1 cellular context compared by ENCODE assay signal in the genomic region with DNA sequence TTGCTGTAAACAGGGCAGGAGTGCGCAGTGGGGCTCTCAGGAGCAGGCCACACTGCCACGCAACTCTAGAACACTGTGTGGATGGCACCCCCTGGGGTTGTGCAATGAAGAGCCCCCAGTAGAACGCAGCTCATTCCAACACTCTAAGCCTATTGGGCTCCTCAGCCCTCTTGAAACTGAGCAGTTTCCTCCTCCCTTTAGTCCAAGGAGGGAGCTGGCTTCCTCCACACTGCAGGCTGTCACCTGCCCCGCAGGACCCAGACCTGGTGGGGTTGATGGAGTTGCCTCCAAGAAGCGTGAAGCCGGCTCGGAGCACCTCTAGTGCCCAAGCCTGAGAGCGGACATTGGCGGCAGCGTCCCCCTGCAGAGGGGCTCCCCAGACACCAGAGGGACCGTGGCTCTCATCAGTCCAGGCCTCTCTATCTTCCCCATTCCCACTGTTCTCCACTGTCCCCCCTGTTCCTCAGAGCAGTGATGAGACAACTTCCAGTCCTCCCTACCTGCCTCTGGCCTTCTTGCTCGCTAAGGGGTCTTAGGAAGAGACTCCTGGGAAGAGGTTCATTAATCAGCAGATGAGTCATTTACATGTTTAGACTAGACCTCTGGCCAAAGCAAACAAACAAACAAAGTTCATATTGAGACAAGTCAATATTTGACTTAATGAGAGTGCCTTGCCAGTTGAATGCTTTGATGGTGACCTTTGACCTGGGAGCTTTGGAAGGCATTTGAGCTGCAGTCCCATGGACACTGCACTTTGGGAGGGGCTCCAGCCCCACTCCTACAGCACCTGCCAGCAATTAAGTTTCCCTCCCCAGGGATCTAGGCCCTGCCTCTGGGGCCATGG.
TF ChIP-seq lines count a peak whose summit lies in the region.

No MANE protein-coding gene starts in this region.

TF ChIP-seq in HepG2, 621 proteins besides CTCF, POLR2A, EP300 and RAD21 (continued from another document and continues in another):
- TF ChIP-seq ZNF792 (CRISPR knock-in tag; IDR thresholded peaks at IDR 0.05) (0 out of 2 replicates have a peak, but pooled peaks have one; percentile 1), ZIK1 (CRISPR knock-in tag; IDR thresholded peaks at IDR 0.05; ENCODE audit: borderline replicate concordance, low read depth) (no peak), ZNF564 (CRISPR knock-in tag; IDR thresholded peaks at IDR 0.05) (no peak; the same call in 1 of the 2 replicates), ZNF10 (CRISPR knock-in tag; IDR thresholded peaks at IDR 0.05; ENCODE audit: borderline replicate concordance, low read depth) (no peak), RXRA (CRISPR knock-in tag; IDR thresholded peaks at IDR 0.05) (peak; percentile 77; the same call in 1 of the 2 replicates), NONO (IDR thresholded peaks at IDR 0.05) (no peak), NONO (CRISPR knock-in tag; conservative IDR thresholded peaks at IDR 0.05) (peak; percentile 67; the same call in 1 of the 2 replicates), SP1 (IDR thresholded peaks at IDR 0.05) (no peak), SP1 (CRISPR knock-in tag; IDR thresholded peaks at IDR 0.05) (no peak), ZFP1 (CRISPR knock-in tag; IDR thresholded peaks at IDR 0.05) (0 out of 2 replicates have a peak, but pooled peaks have one; percentile 48), ZNF124 (CRISPR knock-in tag; IDR thresholded peaks at IDR 0.05) (no peak), IRX3 (CRISPR knock-in tag; IDR thresholded peaks at IDR 0.05; ENCODE audit: borderline replicate concordance, low read depth) (0 out of 2 replicates have a peak, but pooled peaks have one; percentile 49), PAWR (CRISPR knock-in tag; IDR thresholded peaks at IDR 0.05; ENCODE audit: borderline replicate concordance) (no peak), FOXP1 (IDR thresholded peaks at IDR 0.05) (peak; percentile 93), FOXP1 (CRISPR knock-in tag; IDR thresholded peaks at IDR 0.05) (peak; percentile 99), HNRNPK (IDR thresholded peaks at IDR 0.05; ENCODE audit: low read depth, low read length, poor library complexity, severe bottlenecking) (no peak), ZNF224 (CRISPR knock-in tag; IDR thresholded peaks at IDR 0.05) (no peak), ATM (IDR thresholded peaks at IDR 0.05; ENCODE audit: borderline replicate concordance) (no peak), ZNF616 (CRISPR knock-in tag; IDR thresholded peaks at IDR 0.05; ENCODE audit: low read depth) (no peak), ZNF354B (CRISPR knock-in tag; IDR thresholded peaks at IDR 0.05) (0 out of 2 replicates have a peak, but pooled peaks have one; percentile 48), SRSF1 (optimal IDR thresholded peaks at IDR 0.05; ENCODE audit: low read depth, low read length) (peak; percentile 91), HNF4G (IDR thresholded peaks at IDR 0.05; ENCODE audit: borderline replicate concordance, low read depth, low read length) (peak; percentile 91), HNF4G (CRISPR knock-in tag; IDR thresholded peaks at IDR 0.05; ENCODE audit: borderline replicate concordance, low read depth) (peak; percentile 71; the same call in 1 of the 2 replicates), ZNF788 (CRISPR knock-in tag; IDR thresholded peaks at IDR 0.05; ENCODE audit: borderline replicate concordance) (no peak), TAF1 (CRISPR knock-in tag; IDR thresholded peaks at IDR 0.05) (no peak), U2AF1 (optimal IDR thresholded peaks at IDR 0.05; ENCODE audit: low read depth, low read length) (peak; percentile 55), ZNF598 (CRISPR knock-in tag; IDR thresholded peaks at IDR 0.05; ENCODE audit: borderline replicate concordance) (0 out of 2 replicates have a peak, but pooled peaks have one; percentile 32), NBN (conservative IDR thresholded peaks at IDR 0.05) (no peak), KDM2A (CRISPR knock-in tag; IDR thresholded peaks at IDR 0.05; ENCODE audit: borderline replicate concordance, low read depth) (no peak), KLF12 (CRISPR knock-in tag; IDR thresholded peaks at IDR 0.05; ENCODE audit: borderline replicate concordance) (0 out of 2 replicates have a peak, but pooled peaks have one; percentile 18), MIXL1 (CRISPR knock-in tag; IDR thresholded peaks at IDR 0.05) (peak; percentile 89), HOXA3 (CRISPR knock-in tag; IDR thresholded peaks at IDR 0.05) (no peak), ZNF75D (CRISPR knock-in tag; IDR thresholded peaks at IDR 0.05; ENCODE audit: borderline replicate concordance) (0 out of 2 replicates have a peak, but pooled peaks have one; percentile 32), CBX2 (IDR thresholded peaks at IDR 0.05; ENCODE audit: low read depth, low read length) (no peak), CBX2 (CRISPR knock-in tag; IDR thresholded peaks at IDR 0.05; ENCODE audit: low read depth) (no peak), ZNF570 (CRISPR knock-in tag; IDR thresholded peaks at IDR 0.05; ENCODE audit: borderline replicate concordance) (no peak), RCOR2 (CRISPR knock-in tag; IDR thresholded peaks at IDR 0.05) (peak; percentile 47; the same call in 1 of the 2 replicates), SIN3B (IDR thresholded peaks at IDR 0.05; ENCODE audit: low read length) (no peak), NFRKB (IDR thresholded peaks at IDR 0.05) (no peak), NKX3-1 (CRISPR knock-in tag; IDR thresholded peaks at IDR 0.05) (peak; percentile 50; the same call in 1 of the 2 replicates), ZBTB38 (CRISPR knock-in tag; IDR thresholded peaks at IDR 0.05) (0 out of 2 replicates have a peak, but pooled peaks have one; percentile 19), ZNF446 (CRISPR knock-in tag; IDR thresholded peaks at IDR 0.05) (no peak), ZNF274 (CRISPR knock-in tag; IDR thresholded peaks at IDR 0.05) (no peak), ATRX (CRISPR knock-in tag; IDR thresholded peaks at IDR 0.05; ENCODE audit: borderline replicate concordance) (no peak)
- TF ChIP-seq, protein P1, sequence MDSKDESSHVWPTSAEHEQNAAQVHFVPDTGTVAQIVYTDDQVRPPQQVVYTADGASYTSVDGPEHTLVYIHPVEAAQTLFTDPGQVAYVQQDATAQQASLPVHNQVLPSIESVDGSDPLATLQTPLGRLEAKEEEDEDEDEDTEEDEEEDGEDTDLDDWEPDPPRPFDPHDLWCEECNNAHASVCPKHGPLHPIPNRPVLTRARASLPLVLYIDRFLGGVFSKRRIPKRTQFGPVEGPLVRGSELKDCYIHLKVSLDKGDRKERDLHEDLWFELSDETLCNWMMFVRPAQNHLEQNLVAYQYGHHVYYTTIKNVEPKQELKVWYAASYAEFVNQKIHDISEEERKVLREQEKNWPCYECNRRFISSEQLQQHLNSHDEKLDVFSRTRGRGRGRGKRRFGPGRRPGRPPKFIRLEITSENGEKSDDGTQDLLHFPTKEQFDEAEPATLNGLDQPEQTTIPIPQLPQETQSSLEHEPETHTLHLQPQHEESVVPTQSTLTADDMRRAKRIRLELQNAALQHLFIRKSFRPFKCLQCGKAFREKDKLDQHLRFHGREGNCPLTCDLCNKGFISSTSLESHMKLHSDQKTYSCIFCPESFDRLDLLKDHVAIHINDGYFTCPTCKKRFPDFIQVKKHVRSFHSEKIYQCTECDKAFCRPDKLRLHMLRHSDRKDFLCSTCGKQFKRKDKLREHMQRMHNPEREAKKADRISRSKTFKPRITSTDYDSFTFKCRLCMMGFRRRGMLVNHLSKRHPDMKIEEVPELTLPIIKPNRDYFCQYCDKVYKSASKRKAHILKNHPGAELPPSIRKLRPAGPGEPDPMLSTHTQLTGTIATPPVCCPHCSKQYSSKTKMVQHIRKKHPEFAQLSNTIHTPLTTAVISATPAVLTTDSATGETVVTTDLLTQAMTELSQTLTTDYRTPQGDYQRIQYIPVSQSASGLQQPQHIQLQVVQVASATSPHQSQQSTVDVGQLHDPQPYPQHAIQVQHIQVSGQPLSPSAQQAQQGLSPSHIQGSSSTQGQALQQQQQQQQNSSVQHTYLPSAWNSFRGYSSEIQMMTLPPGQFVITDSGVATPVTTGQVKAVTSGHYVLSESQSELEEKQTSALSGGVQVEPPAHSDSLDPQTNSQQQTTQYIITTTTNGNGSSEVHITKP (CRISPR knock-in tag; IDR thresholded peaks at IDR 0.05; ENCODE audit: low read depth), result no peak
- TF ChIP-seq, protein P2, sequence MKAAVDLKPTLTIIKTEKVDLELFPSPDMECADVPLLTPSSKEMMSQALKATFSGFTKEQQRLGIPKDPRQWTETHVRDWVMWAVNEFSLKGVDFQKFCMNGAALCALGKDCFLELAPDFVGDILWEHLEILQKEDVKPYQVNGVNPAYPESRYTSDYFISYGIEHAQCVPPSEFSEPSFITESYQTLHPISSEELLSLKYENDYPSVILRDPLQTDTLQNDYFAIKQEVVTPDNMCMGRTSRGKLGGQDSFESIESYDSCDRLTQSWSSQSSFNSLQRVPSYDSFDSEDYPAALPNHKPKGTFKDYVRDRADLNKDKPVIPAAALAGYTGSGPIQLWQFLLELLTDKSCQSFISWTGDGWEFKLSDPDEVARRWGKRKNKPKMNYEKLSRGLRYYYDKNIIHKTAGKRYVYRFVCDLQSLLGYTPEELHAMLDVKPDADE (CRISPR knock-in tag; IDR thresholded peaks at IDR 0.05), result no peak
- TF ChIP-seq, protein P3, sequence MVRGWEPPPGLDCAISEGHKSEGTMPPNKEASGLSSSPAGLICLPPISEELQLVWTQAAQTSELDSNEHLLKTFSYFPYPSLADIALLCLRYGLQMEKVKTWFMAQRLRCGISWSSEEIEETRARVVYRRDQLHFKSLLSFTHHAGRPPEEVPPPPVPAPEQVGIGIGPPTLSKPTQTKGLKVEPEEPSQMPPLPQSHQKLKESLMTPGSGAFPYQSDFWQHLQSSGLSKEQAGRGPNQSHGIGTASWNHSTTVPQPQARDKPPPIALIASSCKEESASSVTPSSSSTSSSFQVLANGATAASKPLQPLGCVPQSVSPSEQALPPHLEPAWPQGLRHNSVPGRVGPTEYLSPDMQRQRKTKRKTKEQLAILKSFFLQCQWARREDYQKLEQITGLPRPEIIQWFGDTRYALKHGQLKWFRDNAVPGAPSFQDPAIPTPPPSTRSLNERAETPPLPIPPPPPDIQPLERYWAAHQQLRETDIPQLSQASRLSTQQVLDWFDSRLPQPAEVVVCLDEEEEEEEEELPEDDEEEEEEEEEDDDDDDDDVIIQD (CRISPR knock-in tag; IDR thresholded peaks at IDR 0.05; ENCODE audit: low read depth), result no peak; the same call in 1 of the 2 replicates
- TF ChIP-seq, protein P4, sequence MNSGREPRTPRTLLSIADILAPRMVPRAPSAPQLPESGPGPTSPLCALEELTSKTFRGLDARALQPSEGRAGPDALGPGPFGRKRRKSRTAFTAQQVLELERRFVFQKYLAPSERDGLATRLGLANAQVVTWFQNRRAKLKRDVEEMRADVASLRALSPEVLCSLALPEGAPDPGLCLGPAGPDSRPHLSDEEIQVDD (CRISPR knock-in tag; IDR thresholded peaks at IDR 0.05; ENCODE audit: borderline replicate concordance), result no peak
- TF ChIP-seq, protein P5, sequence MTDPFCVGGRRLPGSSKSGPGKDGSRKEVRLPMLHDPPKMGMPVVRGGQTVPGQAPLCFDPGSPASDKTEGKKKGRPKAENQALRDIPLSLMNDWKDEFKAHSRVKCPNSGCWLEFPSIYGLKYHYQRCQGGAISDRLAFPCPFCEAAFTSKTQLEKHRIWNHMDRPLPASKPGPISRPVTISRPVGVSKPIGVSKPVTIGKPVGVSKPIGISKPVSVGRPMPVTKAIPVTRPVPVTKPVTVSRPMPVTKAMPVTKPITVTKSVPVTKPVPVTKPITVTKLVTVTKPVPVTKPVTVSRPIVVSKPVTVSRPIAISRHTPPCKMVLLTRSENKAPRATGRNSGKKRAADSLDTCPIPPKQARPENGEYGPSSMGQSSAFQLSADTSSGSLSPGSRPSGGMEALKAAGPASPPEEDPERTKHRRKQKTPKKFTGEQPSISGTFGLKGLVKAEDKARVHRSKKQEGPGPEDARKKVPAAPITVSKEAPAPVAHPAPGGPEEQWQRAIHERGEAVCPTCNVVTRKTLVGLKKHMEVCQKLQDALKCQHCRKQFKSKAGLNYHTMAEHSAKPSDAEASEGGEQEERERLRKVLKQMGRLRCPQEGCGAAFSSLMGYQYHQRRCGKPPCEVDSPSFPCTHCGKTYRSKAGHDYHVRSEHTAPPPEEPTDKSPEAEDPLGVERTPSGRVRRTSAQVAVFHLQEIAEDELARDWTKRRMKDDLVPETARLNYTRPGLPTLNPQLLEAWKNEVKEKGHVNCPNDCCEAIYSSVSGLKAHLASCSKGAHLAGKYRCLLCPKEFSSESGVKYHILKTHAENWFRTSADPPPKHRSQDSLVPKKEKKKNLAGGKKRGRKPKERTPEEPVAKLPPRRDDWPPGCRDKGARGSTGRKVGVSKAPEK (CRISPR knock-in tag; IDR thresholded peaks at IDR 0.05; ENCODE audit: borderline replicate concordance), result no peak
- TF ChIP-seq, protein P6, sequence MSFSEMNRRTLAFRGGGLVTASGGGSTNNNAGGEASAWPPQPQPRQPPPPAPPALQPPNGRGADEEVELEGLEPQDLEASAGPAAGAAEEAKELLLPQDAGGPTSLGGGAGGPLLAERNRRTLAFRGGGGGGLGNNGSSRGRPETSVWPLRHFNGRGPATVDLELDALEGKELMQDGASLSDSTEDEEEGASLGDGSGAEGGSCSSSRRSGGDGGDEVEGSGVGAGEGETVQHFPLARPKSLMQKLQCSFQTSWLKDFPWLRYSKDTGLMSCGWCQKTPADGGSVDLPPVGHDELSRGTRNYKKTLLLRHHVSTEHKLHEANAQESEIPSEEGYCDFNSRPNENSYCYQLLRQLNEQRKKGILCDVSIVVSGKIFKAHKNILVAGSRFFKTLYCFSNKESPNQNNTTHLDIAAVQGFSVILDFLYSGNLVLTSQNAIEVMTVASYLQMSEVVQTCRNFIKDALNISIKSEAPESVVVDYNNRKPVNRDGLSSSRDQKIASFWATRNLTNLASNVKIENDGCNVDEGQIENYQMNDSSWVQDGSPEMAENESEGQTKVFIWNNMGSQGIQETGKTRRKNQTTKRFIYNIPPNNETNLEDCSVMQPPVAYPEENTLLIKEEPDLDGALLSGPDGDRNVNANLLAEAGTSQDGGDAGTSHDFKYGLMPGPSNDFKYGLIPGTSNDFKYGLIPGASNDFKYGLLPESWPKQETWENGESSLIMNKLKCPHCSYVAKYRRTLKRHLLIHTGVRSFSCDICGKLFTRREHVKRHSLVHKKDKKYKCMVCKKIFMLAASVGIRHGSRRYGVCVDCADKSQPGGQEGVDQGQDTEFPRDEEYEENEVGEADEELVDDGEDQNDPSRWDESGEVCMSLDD (CRISPR knock-in tag; IDR thresholded peaks at IDR 0.05; ENCODE audit: borderline replicate concordance), result no peak
- TF ChIP-seq, protein P7, sequence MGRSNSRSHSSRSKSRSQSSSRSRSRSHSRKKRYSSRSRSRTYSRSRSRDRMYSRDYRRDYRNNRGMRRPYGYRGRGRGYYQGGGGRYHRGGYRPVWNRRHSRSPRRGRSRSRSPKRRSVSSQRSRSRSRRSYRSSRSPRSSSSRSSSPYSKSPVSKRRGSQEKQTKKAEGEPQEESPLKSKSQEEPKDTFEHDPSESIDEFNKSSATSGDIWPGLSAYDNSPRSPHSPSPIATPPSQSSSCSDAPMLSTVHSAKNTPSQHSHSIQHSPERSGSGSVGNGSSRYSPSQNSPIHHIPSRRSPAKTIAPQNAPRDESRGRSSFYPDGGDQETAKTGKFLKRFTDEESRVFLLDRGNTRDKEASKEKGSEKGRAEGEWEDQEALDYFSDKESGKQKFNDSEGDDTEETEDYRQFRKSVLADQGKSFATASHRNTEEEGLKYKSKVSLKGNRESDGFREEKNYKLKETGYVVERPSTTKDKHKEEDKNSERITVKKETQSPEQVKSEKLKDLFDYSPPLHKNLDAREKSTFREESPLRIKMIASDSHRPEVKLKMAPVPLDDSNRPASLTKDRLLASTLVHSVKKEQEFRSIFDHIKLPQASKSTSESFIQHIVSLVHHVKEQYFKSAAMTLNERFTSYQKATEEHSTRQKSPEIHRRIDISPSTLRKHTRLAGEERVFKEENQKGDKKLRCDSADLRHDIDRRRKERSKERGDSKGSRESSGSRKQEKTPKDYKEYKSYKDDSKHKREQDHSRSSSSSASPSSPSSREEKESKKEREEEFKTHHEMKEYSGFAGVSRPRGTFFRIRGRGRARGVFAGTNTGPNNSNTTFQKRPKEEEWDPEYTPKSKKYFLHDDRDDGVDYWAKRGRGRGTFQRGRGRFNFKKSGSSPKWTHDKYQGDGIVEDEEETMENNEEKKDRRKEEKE (IDR thresholded peaks at IDR 0.05), result no peak
